26 cellular contexts compared by ENCODE assay signal in the genomic region with DNA sequence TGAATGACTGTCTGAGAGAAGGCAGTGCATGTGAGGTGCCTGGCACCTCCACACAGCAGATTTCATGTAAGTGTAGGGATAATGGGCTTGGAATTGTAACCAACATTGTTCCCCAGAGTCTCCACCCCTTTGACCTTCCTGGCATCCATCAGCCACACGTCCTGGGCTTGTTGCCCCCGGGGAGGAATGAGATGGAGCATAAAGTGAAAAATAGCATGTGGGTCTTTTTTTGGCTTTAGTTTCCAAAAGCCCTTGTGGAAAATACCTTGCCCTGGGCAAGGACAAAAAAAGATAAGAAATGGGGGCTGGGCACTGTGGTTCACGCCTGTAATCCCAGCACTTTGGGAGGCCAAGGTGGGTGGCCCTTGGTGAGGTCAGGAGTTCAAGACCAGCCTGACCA.
"Had no signal": no experiment of that assay in that cellular context is flagged by ENCODE, and none has a peak within 500 bp of the region (broad histone marks: within the 10 kb centered on the region; RNA-seq: fewer than 3 reads in every experiment).

No MANE protein-coding gene starts in this region.

- H3K27me3 ChIP-seq: body of pancreas, foreskin keratinocyte, heart right ventricle, neutrophil, sigmoid colon, uterus had no signal

- DNase-seq: activated CD4-positive, alpha-beta T cell treated with anti-CD3 and anti-CD28 coated beads for 4 hours; activated CD4-positive, alpha-beta T cell treated with anti-CD3 and anti-CD28 coated beads, Interleukin-2, amount 50 U/mL, for 4 hours; activated CD4-positive, CD25-positive, alpha-beta regulatory T cell; activated CD8-positive, alpha-beta memory T cell treated with anti-CD3 and anti-CD28 coated beads for 24 hours; activated effector memory CD4-positive, alpha-beta T cell treated with Interleukin-2 at 50 U/mL for 16 hours; activated naive CD4-positive, alpha-beta T cell treated with Interleukin-2 at 50 U/mL for 16 hours; aorta; body of pancreas; caudate nucleus; cortex of kidney; effector memory CD8-positive, alpha-beta T cell; foreskin keratinocyte; heart right ventricle; mammary epithelial cell; sigmoid colon; small intestine; stimulated activated CD4-positive, alpha-beta T cell treated with anti-CD3 and anti-CD28 coated beads, Interleukin-4, amount 100 ng/mL, for 24 hours; uterus had no signal

- H3K4me3 Mint-ChIP-seq: activated naive CD8-positive, alpha-beta T cell; effector memory CD8-positive, alpha-beta T cell; nephron; stimulated activated effector memory CD8-positive, alpha-beta T cell treated with anti-CD3 and anti-CD28 coated beads, Interleukin-12 subunit alpha, Interleukin-12 subunit beta, amount 100 ng/mL, for 72 hours; stimulated activated naive CD8-positive, alpha-beta T cell treated with anti-CD3 and anti-CD28 coated beads, Interleukin-15, Interleukin-2, amounts not matched to agents 100 ng/mL and 50 ng/mL, for 24 hours; type B pancreatic cell had no signal

- H3K9me3 ChIP-seq: body of pancreas, heart right ventricle, neutrophil, sigmoid colon, thoracic aorta, uterus had no signal

- H3K36me3 ChIP-seq: heart right ventricle, neutrophil, sigmoid colon, thoracic aorta, uterus had no signal

- H3K27ac Mint-ChIP-seq: activated naive CD8-positive, alpha-beta T cell; effector memory CD8-positive, alpha-beta T cell; nephron; stimulated activated effector memory CD8-positive, alpha-beta T cell treated with anti-CD3 and anti-CD28 coated beads, Interleukin-12 subunit alpha, Interleukin-12 subunit beta, amount 100 ng/mL, for 72 hours; stimulated activated naive CD8-positive, alpha-beta T cell treated with anti-CD3 and anti-CD28 coated beads, Interleukin-15, Interleukin-2, amounts not matched to agents 100 ng/mL and 50 ng/mL, for 24 hours; type B pancreatic cell had no signal

- H3K4me1 Mint-ChIP-seq: stimulated activated effector memory CD8-positive, alpha-beta T cell treated with anti-CD3 and anti-CD28 coated beads, Interleukin-12 subunit alpha, Interleukin-12 subunit beta, amount 100 ng/mL, for 72 hours had no signal

- ATAC-seq: body of pancreas; effector memory CD8-positive, alpha-beta T cell; foreskin keratinocyte had no signal

- H3K27ac ChIP-seq: body of pancreas, foreskin keratinocyte, neutrophil, sigmoid colon, thoracic aorta, uterus had no signal

- FAIRE-seq: endothelial cell of umbilical vein, small intestine had no signal

- H3K4me3 ChIP-seq: body of pancreas, heart right ventricle, sigmoid colon, thoracic aorta, uterus had no signal

- H3K36me3 Mint-ChIP-seq: activated naive CD8-positive, alpha-beta T cell; stimulated activated effector memory CD8-positive, alpha-beta T cell treated with anti-CD3 and anti-CD28 coated beads, Interleukin-12 subunit alpha, Interleukin-12 subunit beta, amount 100 ng/mL, for 72 hours had no signal

- H3K4me1 ChIP-seq: body of pancreas, foreskin keratinocyte, sigmoid colon, uterus had no signal
